Comparison of ENCODE assay signal across 2 cellular contexts in genomic region chr6:36590237-36590636, GRCh38.
TF ChIP-seq lines count a peak whose summit lies in the region.

No MANE protein-coding gene starts in this region.

TF ChIP-seq in GM23338, 12 proteins besides CTCF, POLR2A, EP300 and RAD21 (continued from another document):
- no peak for TF ChIP-seq ZNF114 (CRISPR knock-in tag; IDR thresholded peaks at IDR 0.05)
- TF ChIP-seq, protein P1, sequence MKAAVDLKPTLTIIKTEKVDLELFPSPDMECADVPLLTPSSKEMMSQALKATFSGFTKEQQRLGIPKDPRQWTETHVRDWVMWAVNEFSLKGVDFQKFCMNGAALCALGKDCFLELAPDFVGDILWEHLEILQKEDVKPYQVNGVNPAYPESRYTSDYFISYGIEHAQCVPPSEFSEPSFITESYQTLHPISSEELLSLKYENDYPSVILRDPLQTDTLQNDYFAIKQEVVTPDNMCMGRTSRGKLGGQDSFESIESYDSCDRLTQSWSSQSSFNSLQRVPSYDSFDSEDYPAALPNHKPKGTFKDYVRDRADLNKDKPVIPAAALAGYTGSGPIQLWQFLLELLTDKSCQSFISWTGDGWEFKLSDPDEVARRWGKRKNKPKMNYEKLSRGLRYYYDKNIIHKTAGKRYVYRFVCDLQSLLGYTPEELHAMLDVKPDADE (IDR thresholded peaks at IDR 0.05), result no peak

TF ChIP-seq in SK-N-SH, 30 proteins besides CTCF, POLR2A, EP300 and RAD21:
- TF ChIP-seq, protein P2, sequence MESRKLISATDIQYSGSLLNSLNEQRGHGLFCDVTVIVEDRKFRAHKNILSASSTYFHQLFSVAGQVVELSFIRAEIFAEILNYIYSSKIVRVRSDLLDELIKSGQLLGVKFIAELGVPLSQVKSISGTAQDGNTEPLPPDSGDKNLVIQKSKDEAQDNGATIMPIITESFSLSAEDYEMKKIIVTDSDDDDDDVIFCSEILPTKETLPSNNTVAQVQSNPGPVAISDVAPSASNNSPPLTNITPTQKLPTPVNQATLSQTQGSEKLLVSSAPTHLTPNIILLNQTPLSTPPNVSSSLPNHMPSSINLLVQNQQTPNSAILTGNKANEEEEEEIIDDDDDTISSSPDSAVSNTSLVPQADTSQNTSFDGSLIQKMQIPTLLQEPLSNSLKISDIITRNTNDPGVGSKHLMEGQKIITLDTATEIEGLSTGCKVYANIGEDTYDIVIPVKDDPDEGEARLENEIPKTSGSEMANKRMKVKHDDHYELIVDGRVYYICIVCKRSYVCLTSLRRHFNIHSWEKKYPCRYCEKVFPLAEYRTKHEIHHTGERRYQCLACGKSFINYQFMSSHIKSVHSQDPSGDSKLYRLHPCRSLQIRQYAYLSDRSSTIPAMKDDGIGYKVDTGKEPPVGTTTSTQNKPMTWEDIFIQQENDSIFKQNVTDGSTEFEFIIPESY (IDR thresholded peaks at IDR 0.05; ENCODE audit: borderline replicate concordance, low read depth), result no peak
- TF ChIP-seq FOSL2 (IDR thresholded peaks at IDR 0.05; ENCODE audit: borderline replicate concordance, low read depth), result peak; percentile 65; the same call in 1 of the 2 replicates
- TF ChIP-seq JUND (IDR thresholded peaks at IDR 0.05), result peak; percentile 49
